ENCODE assay signal across 16 cellular contexts in genomic region chr3:58230876-58231552, GRCh38. TPM values are rescaled to one million over a fixed set of nuclear protein-coding genes. Genes with fewer than 3 reads are reported as not detected.
DNase-seq lines count a peak whose midpoint lies in the region; ATAC-seq and TF ChIP-seq lines count a peak whose summit lies in the region.
"Had no signal": no experiment of that assay in that cellular context is flagged by ENCODE, and none has a peak within 500 bp of the region (broad histone marks: within the 10 kb centered on the region; RNA-seq: fewer than 3 reads in every experiment).

No MANE protein-coding gene starts in this region.

- H3K4me1 ChIP-seq in HEK293 (ENCODE audit: control insufficient read depth, insufficient read depth, low read length), result no peaks in the 10 kb centered on the region

- CTCF ChIA-PET in activated naive CD4-positive, alpha-beta T cell treated with anti-CD3 and anti-CD28 coated beads for 36 hours (lab: Charles Lee), result interaction anchor here (1.5 to 7.8 kb wide), 2 partner anchors 13 to 75 kb away, joined by 6 to 47 read pairs; partner anchors contain the start of genes HTD2 and RPP14
- CTCF ChIA-PET in HEK293 (lab: Yijun Ruan, JAX), result interaction anchor here (0.5 to 1.6 kb wide), 3 partner anchors 14 to 245 kb away, joined by 3 to 14 read pairs (median 3); no protein-coding TSS in a partner anchor

- DNase-seq in activated naive CD4-positive, alpha-beta T cell treated with anti-CD3 and anti-CD28 coated beads for 36 hours, result no peak
- DNase-seq in glutamatergic neuron (no peak), HuH-7 (ENCODE audit: low spot score) (no peak), Ammon's horn (ENCODE audit: low spot score) (no peak)
- DNase-seq: CD8-positive, alpha-beta T cell; COR-L47; H7 had no signal

- ATAC-seq in stimulated activated memory B cell treated with anti-CD40 and anti-IgM and Interleukin-4, amounts not matched to agents 10 μg/mL and 1 μg/mL and 100 μg/mL, for 72 hours, result no peak
- ATAC-seq in HG02571 (IDR thresholded peaks at IDR 0.05; ENCODE audit: unreplicated experiment), result no peak
- ATAC-seq: CD8-positive, alpha-beta T cell; GM23338 had no signal

- no peaks in the 10 kb centered on the region for H3K36me3 Mint-ChIP-seq in activated naive CD4-positive, alpha-beta T cell treated with anti-CD3 and anti-CD28 coated beads, Interleukin-2, amount 50 U/mL, for 24 hours
- H3K36me3 Mint-ChIP-seq in activated naive CD4-positive, alpha-beta T cell treated with anti-CD3 and anti-CD28 coated beads for 36 hours (ENCODE audit: low read depth), result no peaks in the 10 kb centered on the region
- no peaks in the 10 kb centered on the region for H3K36me3 Mint-ChIP-seq in glutamatergic neuron (ENCODE audit: unreplicated experiment)
- no peaks in the 10 kb centered on the region for H3K36me3 Mint-ChIP-seq in stimulated activated memory B cell treated with anti-CD40 and anti-IgM and Interleukin-4, amounts not matched to agents 10 μg/mL and 1 μg/mL and 100 μg/mL, for 72 hours
- H3K36me3 Mint-ChIP-seq: CD14-positive monocyte; CD8-positive, alpha-beta T cell had no signal

- POLR2A ChIA-PET in HEK293 (lab: Yijun Ruan, JAX), result interaction anchor here (0.6 kb wide), 1 partner anchor 1353 kb away, joined by 4 read pairs; no protein-coding TSS in a partner anchor

- no peaks in the 10 kb centered on the region for H3K36me3 ChIP-seq in HEK293 (ENCODE audit: control insufficient read depth in 2 of 2, insufficient read depth in 1 of 2, low read length in 2 of 2)

- intact Hi-C loops in activated naive CD4-positive, alpha-beta T cell treated with anti-CD3 and anti-CD28 coated beads for 36 hours (cut with micrococcal nuclease), result no loop called here

- no peaks in the 10 kb centered on the region for H3K9me3 Mint-ChIP-seq in activated naive CD4-positive, alpha-beta T cell treated with anti-CD3 and anti-CD28 coated beads, Interleukin-2, amount 50 U/mL, for 24 hours
- no peaks in the 10 kb centered on the region for H3K9me3 Mint-ChIP-seq in activated naive CD4-positive, alpha-beta T cell treated with anti-CD3 and anti-CD28 coated beads for 36 hours
- peaks cover 10% of the 10 kb centered on the region for H3K9me3 Mint-ChIP-seq in glutamatergic neuron (ENCODE audit: unreplicated experiment)
- H3K9me3 Mint-ChIP-seq in stimulated activated memory B cell treated with anti-CD40 and anti-IgM and Interleukin-4, amounts not matched to agents 10 μg/mL and 1 μg/mL and 100 μg/mL, for 72 hours, result peaks cover 3% of the 10 kb centered on the region
- H3K9me3 Mint-ChIP-seq: CD8-positive, alpha-beta T cell; GM23338 had no signal

- H3K9me3 ChIP-seq in HEK293 (ENCODE audit: control insufficient read depth, insufficient read depth, low read depth, low read length), result no peaks in the 10 kb centered on the region

- TF ChIP-seq CTCF in HEK293 (tag by site-specific recombination; IDR thresholded peaks at IDR 0.05) (no peak), glutamatergic neuron (IDR thresholded peaks at IDR 0.05; ENCODE audit: partially characterized antibody, unreplicated experiment) (no peak)

- H3K27ac ChIP-seq in HEK293 (ENCODE audit: extremely low read depth, low read depth, low read length), result no peak overlapping the region
- H3K27ac ChIP-seq: 22Rv1 had no signal

- H3K27ac Mint-ChIP-seq in activated naive CD4-positive, alpha-beta T cell treated with anti-CD3 and anti-CD28 coated beads, Interleukin-2, amount 50 U/mL, for 24 hours, result peak overlapping the region; percentile 82
- no peak overlapping the region for H3K27ac Mint-ChIP-seq in activated naive CD4-positive, alpha-beta T cell treated with anti-CD3 and anti-CD28 coated beads for 36 hours
- peak overlapping the region; percentile 69 for H3K27ac Mint-ChIP-seq in glutamatergic neuron (ENCODE audit: unreplicated experiment)
- peak overlapping the region; percentile 95 for H3K27ac Mint-ChIP-seq in stimulated activated memory B cell treated with anti-CD40 and anti-IgM and Interleukin-4, amounts not matched to agents 10 μg/mL and 1 μg/mL and 100 μg/mL, for 72 hours
- H3K27ac Mint-ChIP-seq: CD8-positive, alpha-beta T cell; GM23338 had no signal

- no peak overlapping the region for H3K4me3 Mint-ChIP-seq in activated naive CD4-positive, alpha-beta T cell treated with anti-CD3 and anti-CD28 coated beads, Interleukin-2, amount 50 U/mL, for 24 hours
- no peak overlapping the region for H3K4me3 Mint-ChIP-seq in activated naive CD4-positive, alpha-beta T cell treated with anti-CD3 and anti-CD28 coated beads for 36 hours
- peak overlapping the region; percentile 5 for H3K4me3 Mint-ChIP-seq in glutamatergic neuron (ENCODE audit: unreplicated experiment)
- H3K4me3 Mint-ChIP-seq in stimulated activated memory B cell treated with anti-CD40 and anti-IgM and Interleukin-4, amounts not matched to agents 10 μg/mL and 1 μg/mL and 100 μg/mL, for 72 hours, result no peak overlapping the region
- H3K4me3 Mint-ChIP-seq: CD14-positive monocyte; CD8-positive, alpha-beta T cell; GM23338 had no signal

- H3K27me3 Mint-ChIP-seq in activated naive CD4-positive, alpha-beta T cell treated with anti-CD3 and anti-CD28 coated beads, Interleukin-2, amount 50 U/mL, for 24 hours, result peaks cover 12% of the 10 kb centered on the region
- H3K27me3 Mint-ChIP-seq in activated naive CD4-positive, alpha-beta T cell treated with anti-CD3 and anti-CD28 coated beads for 36 hours (ENCODE audit: low read depth), result peaks cover 11% of the 10 kb centered on the region
- H3K27me3 Mint-ChIP-seq in glutamatergic neuron (ENCODE audit: unreplicated experiment), result peaks cover 10% of the 10 kb centered on the region
- no peaks in the 10 kb centered on the region for H3K27me3 Mint-ChIP-seq in stimulated activated memory B cell treated with anti-CD40 and anti-IgM and Interleukin-4, amounts not matched to agents 10 μg/mL and 1 μg/mL and 100 μg/mL, for 72 hours

- H3K4me3 ChIP-seq in HEK293 (ENCODE audit: low read depth, low read length), result no peak overlapping the region
- H3K4me3 ChIP-seq: GM23338 had no signal

- H3K4me1 Mint-ChIP-seq in activated naive CD4-positive, alpha-beta T cell treated with anti-CD3 and anti-CD28 coated beads, Interleukin-2, amount 50 U/mL, for 24 hours, result no peaks in the 10 kb centered on the region
- no peaks in the 10 kb centered on the region for H3K4me1 Mint-ChIP-seq in activated naive CD4-positive, alpha-beta T cell treated with anti-CD3 and anti-CD28 coated beads for 36 hours (ENCODE audit: low read depth)
- H3K4me1 Mint-ChIP-seq in glutamatergic neuron (ENCODE audit: low read depth, unreplicated experiment), result peaks cover 42% of the 10 kb centered on the region
- peaks cover 52% of the 10 kb centered on the region for H3K4me1 Mint-ChIP-seq in stimulated activated memory B cell treated with anti-CD40 and anti-IgM and Interleukin-4, amounts not matched to agents 10 μg/mL and 1 μg/mL and 100 μg/mL, for 72 hours
- H3K4me1 Mint-ChIP-seq: GM23338 had no signal

TF ChIP-seq in HEK293, 187 proteins besides CTCF, POLR2A, EP300 and RAD21:
- TF ChIP-seq ZNF660 (tag by site-specific recombination; IDR thresholded peaks at IDR 0.05), result no peak
- peak; percentile 70 for TF ChIP-seq ZNF366 (tag by site-specific recombination; conservative IDR thresholded peaks at IDR 0.05)

RNA-seq across cellular contexts. Expression of gene ABHD6, which starts 6.6 kb away (rescaled TPM):
- 1 to 10 TPM; 1.1 to 1.6 TPM for total RNA-seq in activated naive CD4-positive, alpha-beta T cell treated with anti-CD3 and anti-CD28 coated beads for 36 hours
- 46.0 TPM for total RNA-seq in glutamatergic neuron (ENCODE audit: unreplicated experiment)

RNA-seq across cellular contexts. Expression of gene DNASE1L3, which starts 20.2 kb away (rescaled TPM):
- not detected for total RNA-seq in activated naive CD4-positive, alpha-beta T cell treated with anti-CD3 and anti-CD28 coated beads for 36 hours
- 0.96 TPM for total RNA-seq in glutamatergic neuron (ENCODE audit: unreplicated experiment)
- total RNA-seq: CD8-positive, alpha-beta T cell; Daoy; GM23338; H7; HT-29 had no signal

Comparison
In these comparisons a context has a peak if more than half of its experiments do, and no peak if none do; other contexts are left out.
1. RNA of gene ABHD6, which starts 6.6 kb away (total RNA-seq): 46.0 TPM in glutamatergic neuron (single experiment); 1.1 to 1.6 TPM in activated naive CD4-positive, alpha-beta T cell treated with anti-CD3 and anti-CD28 coated beads for 36 hours; every median in the first group is over 10 times any median in the second.